In genomic region chr12:7319934-7320333, GRCh38 we compare ENCODE assay signal across 26 cellular contexts. TPM values are rescaled to one million over a fixed set of nuclear protein-coding genes. Genes with fewer than 3 reads are reported as not detected.
A peak's percentile ranks its signal among the peaks of the same experiment; 100 is the strongest.
DNase-seq lines count a peak whose midpoint lies in the region; ATAC-seq, FAIRE-seq and TF ChIP-seq lines count a peak whose summit lies in the region.
"Had no signal": no experiment of that assay in that cellular context is flagged by ENCODE, and none has a peak within 500 bp of the region (broad histone marks: within the 10 kb centered on the region; RNA-seq: fewer than 3 reads in every experiment).

No MANE protein-coding gene starts in this region.

- no peaks in the 10 kb centered on the region for H4K20me1 ChIP-seq in HCT116 (ENCODE audit: insufficient read depth)

- no peaks in the 10 kb centered on the region for H3K27me3 ChIP-seq in HCT116 (ENCODE audit: insufficient read depth, low read length)
- H3K27me3 ChIP-seq: ascending aorta, uterus had no signal

- no peaks in the 10 kb centered on the region for H3K4me1 ChIP-seq in A549
- no peaks in the 10 kb centered on the region for H3K4me1 ChIP-seq in HCT116 (ENCODE audit: control insufficient read depth in 1 of 2, insufficient read depth in 2 of 2, low read length in 2 of 2)
- H3K4me1 ChIP-seq: ascending aorta, uterus had no signal

- TF ChIP-seq CTCF in A549 (IDR thresholded peaks at IDR 0.05) (no peak), HCT116 (IDR thresholded peaks at IDR 0.05 in 2 of 3, conservative IDR thresholded peaks at IDR 0.05 in 1 of 3; ENCODE audit: borderline replicate concordance in 1 of 3, insufficient read depth in 1 of 3, low read depth in 2 of 3, low read length in 2 of 3) (no peak; a peak in 1 of 6 replicates)

- TF ChIP-seq POLR2A in A549 (IDR thresholded peaks at IDR 0.05; ENCODE audit: low read length), result no peak
- TF ChIP-seq POLR2A in HCT116 (IDR thresholded peaks at IDR 0.05; ENCODE audit: borderline replicate concordance, extremely low read depth, insufficient read depth, insufficient read length), result no peak
- TF ChIP-seq POLR2A in erythroblast (IDR thresholded peaks at IDR 0.05; ENCODE audit: low read length), result no peak

- H3K4me2 ChIP-seq in A549 (no peak overlapping the region), HCT116 (ENCODE audit: low read length) (no peak overlapping the region)

- DNase-seq in A549 (ENCODE audit: low read depth in 1 of 2, low spot score in 1 of 2) (no peak), HCT116 (ENCODE audit: low read depth, low spot score) (no peak), OCI-M1 (lab: John Stamatoyannopoulos, UW) (peak; percentile 52), erythroblast (lab: John Stamatoyannopoulos, UW) (peak; percentile 24 to 34), caudate nucleus (lab: John Stamatoyannopoulos, UW) (no peak), NCI-H1930 (lab: John Stamatoyannopoulos, UW) (no peak)
- DNase-seq: activated CD4-positive, alpha-beta T cell treated with anti-CD3 and anti-CD28 coated beads for 48 hours; kidney glomerular epithelial cell; NCI-H146; SHP77; small intestine; T-cell; uterus had no signal

- no peak overlapping the region for H3K9ac ChIP-seq in HCT116 (ENCODE audit: low read length)

- H3K4me3 ChIP-seq in A549 (no peak overlapping the region), HCT116 (replicated peaks in 1 of 2; ENCODE audit: low read depth in 1 of 2, low read length in 2 of 2) (no peak overlapping the region)
- H3K4me3 ChIP-seq: ascending aorta, GM12878, uterus had no signal

- H3K27ac ChIP-seq in A549, result no peak overlapping the region
- H3K27ac ChIP-seq in HCT116 (ENCODE audit: low read depth, low read length), result no peak overlapping the region
- H3K27ac ChIP-seq in caudate nucleus (ENCODE audit: low read depth, low read length), result no peak overlapping the region
- H3K27ac ChIP-seq: ascending aorta, uterus had no signal

- no TSS peak for BruUV-seq in HCT116 (replicated peaks; lab: Mats Ljungman, UMichigan)

- H3K9me3 ChIP-seq in A549, result no peaks in the 10 kb centered on the region
- no peaks in the 10 kb centered on the region for H3K9me3 ChIP-seq in HCT116 (ENCODE audit: control insufficient read depth in 1 of 2, insufficient read depth in 1 of 2, low read depth in 1 of 2, low read length in 2 of 2)
- H3K9me3 ChIP-seq: ascending aorta, uterus had no signal

- RAD21 ChIA-PET in HCT116 (lab: Charles Lee; ENCODE audit: low non-redundant PET in 1 of 2, low total read pairs in 2 of 2, uncharacterized antibody in 2 of 2, unreplicated experiment in 2 of 2), result no interaction called here

- intact Hi-C loops in HCT116 (cut with micrococcal nuclease), result loop anchor here (5.0 kb wide), 1 partner anchor 142 kb away; no protein-coding TSS in a partner anchor

- no peaks in the 10 kb centered on the region for H3K79me2 ChIP-seq in HCT116 (ENCODE audit: insufficient read depth, low read length)

- no peak overlapping the region for H2AFZ ChIP-seq in HCT116 (ENCODE audit: low read depth, low read length, poor library complexity, severe bottlenecking)

- TF ChIP-seq EP300 in A549 (IDR thresholded peaks at IDR 0.05), result no peak

- POLR2A ChIA-PET in A549 (lab: Yijun Ruan, JAX) (no interaction called here), HCT116 (lab: Charles Lee) (no interaction called here)

- FAIRE-seq in A549 (lab: Jason Lieb, UNC), result no peak
- FAIRE-seq: GM12878, small intestine, TTC549 had no signal

- TF ChIP-seq RAD21 in A549 (conservative IDR thresholded peaks at IDR 0.05 in 1 of 2, IDR thresholded peaks at IDR 0.05 in 1 of 2) (no peak), HCT116 (IDR thresholded peaks at IDR 0.05; ENCODE audit: low read depth) (peak; percentile 18; the same call in 1 of the 2 replicates)

- WGBS in A549 (ENCODE audit: missing lambda C conversion rate), result 59% methylated on average over 2 of the region's 2 CpGs

- no peaks in the 10 kb centered on the region for H3K36me3 ChIP-seq in HCT116 (ENCODE audit: control insufficient read depth in 1 of 2, insufficient read depth in 2 of 2, low read length in 2 of 2)
- H3K36me3 ChIP-seq: ascending aorta, uterus had no signal

- CTCF ChIA-PET in A549 (lab: Yijun Ruan, JAX), result interaction anchor here (1.4 kb wide), 1 partner anchor 141 kb away, joined by 5 read pairs; no protein-coding TSS in a partner anchor
- CTCF ChIA-PET in HCT116 (lab: Charles Lee), result interaction anchor here (1.0 to 1.7 kb wide), 2 partner anchors 9 to 23 kb away, joined by 4 to 6 read pairs; no protein-coding TSS in a partner anchor

- no peaks in the 10 kb centered on the region for H3K9me2 ChIP-seq in HCT116 (ENCODE audit: insufficient read depth)

- no peak for ATAC-seq in A549
- ATAC-seq in HCT116, result no peak
- no peak for ATAC-seq in GM21367 (IDR thresholded peaks at IDR 0.05; ENCODE audit: unreplicated experiment)
- no peak for ATAC-seq in HG02623 (IDR thresholded peaks at IDR 0.05; ENCODE audit: unreplicated experiment)
- ATAC-seq: activated naive CD4-positive, alpha-beta T cell treated with anti-CD3 and anti-CD28 coated beads, Interleukin-2, amount 50 U/mL, for 72 hours; esophagus mucosa; GM12878; stimulated activated memory B cell treated with anti-CD40 and anti-IgM and Interleukin-4, amounts not matched to agents 10 μg/mL and 1 μg/mL and 100 μg/mL, for 72 hours; T-cell had no signal

TF ChIP-seq in A549, 52 proteins besides CTCF, POLR2A, EP300 and RAD21:
- TF ChIP-seq SMC3 (IDR thresholded peaks at IDR 0.05) (0 out of 3 replicates have a peak, but pooled peaks have one; percentile 6), EHF (CRISPR knock-in tag; IDR thresholded peaks at IDR 0.05) (no peak)
TF ChIP-seq in A549: peak in this region for 1.

TF ChIP-seq in HCT116, 20 proteins besides CTCF, POLR2A, EP300 and RAD21:
- TF ChIP-seq REST (IDR thresholded peaks at IDR 0.05; ENCODE audit: low read depth) (no peak), ZFX (IDR thresholded peaks at IDR 0.05) (no peak), CEBPB (IDR thresholded peaks at IDR 0.05; ENCODE audit: low read depth) (no peak), POLR2AphosphoS5 (IDR thresholded peaks at IDR 0.05; ENCODE audit: low read depth, low read length) (no peak), SP1 (IDR thresholded peaks at IDR 0.05; ENCODE audit: low read depth) (no peak), TCF7L2 (IDR thresholded peaks at IDR 0.05; ENCODE audit: borderline replicate concordance, extremely low read depth, insufficient read depth, insufficient read length) (no peak), ZBTB33 (IDR thresholded peaks at IDR 0.05; ENCODE audit: extremely low read depth, insufficient replicate concordance, low read length) (no peak), ATF3 (IDR thresholded peaks at IDR 0.05) (no peak), YY1 (IDR thresholded peaks at IDR 0.05; ENCODE audit: extremely low read depth, insufficient replicate concordance, low read depth, low read length) (no peak), ZNF274 (IDR thresholded peaks at IDR 0.05; ENCODE audit: low read depth, low read length) (no peak), SIN3A (IDR thresholded peaks at IDR 0.05; ENCODE audit: low read depth) (no peak)

RNA-seq across cellular contexts. Expression of gene ACSM4, which starts 16.1 kb away (rescaled TPM):
- polyA plus RNA-seq in A549 (2011; rRNA removed) (not detected in 2 replicates), A549 (2017; fragmentation: RNase III; extraction: RNeasy Plus Mini Kit Qiagen cat#74134 plus additional on column Dnase treatment) (not detected in 3 replicates)
- not detected in 2 replicates for polyA plus RNA-seq in A549 (2012; cell fraction: cytosol; rRNA removed)
- not detected in 2 replicates for polyA plus RNA-seq in A549 (2012; cell fraction: nucleus; rRNA removed)
- not detected in 2 replicates for polyA minus RNA-seq in A549 (2011; rRNA and poly(A)+ RNA removed)
- not detected for total RNA-seq in HCT116 (2021; ENCODE audit: unreplicated experiment)
- polyA plus RNA-seq in HCT116 (2012), result 0.07 TPM in 1 of 2 replicates, not detected in the other
- total RNA-seq: activated naive CD4-positive, alpha-beta T cell treated with anti-CD3 and anti-CD28 coated beads, Interleukin-2, amount 50 U/mL, for 72 hours; activated T-helper 1 cell treated with anti-CD3 and anti-CD28 coated beads, Interleukin-12 subunit alpha, Interleukin-12 subunit beta, Interleukin-2, Interleukin-4 antibody, amounts not matched to agents 30 ng/mL and 10 ng/mL and 1 ng/mL, durations not matched to agents 14 hours and 24 hours and 36 hours; ascending aorta; esophagus mucosa; glomerular endothelial cell; GM12878; LHCN-M2; lung microvascular endothelial cell; T-cell; temporal lobe; uterus had no signal
- polyA plus RNA-seq: GM12878, small intestine had no signal

Comparison
In these comparisons a context has a peak if more than half of its experiments do, and no peak if none do; other contexts are left out.
1. DNase-seq: peak in OCI-M1 (single experiment) and erythroblast (2 of 2); none in A549 (0 of 2), HCT116 (single experiment), caudate nucleus (0 of 61) and NCI-H1930 (0 of 2).
2. Of the 6 proteins assayed by ChIP-seq in both A549 and HCT116: peak only in A549: none; only in HCT116: RAD21; in both: none; in neither: 5.